36 cellular contexts compared by ENCODE assay signal in genomic region chr1:69406244-69406643, GRCh38.
DNase-seq lines count a peak whose midpoint lies in the region; ATAC-seq, FAIRE-seq and TF ChIP-seq lines count a peak whose summit lies in the region.
"Had no signal": no experiment of that assay in that cellular context is flagged by ENCODE, and none has a peak within 500 bp of the region (broad histone marks: within the 10 kb centered on the region; RNA-seq: fewer than 3 reads in every experiment).

No MANE protein-coding gene starts in this region.

- H3K27ac ChIP-seq in HepG2 (ENCODE audit: extremely low read length, insufficient read depth, low read length) (no peak overlapping the region), right lobe of liver (no peak overlapping the region), A549 (no peak overlapping the region), IMR-90 (ENCODE audit: insufficient read depth, low read length) (no peak overlapping the region), K562 (ENCODE audit: extremely low read depth, low read depth, low read length) (no peak overlapping the region), Karpas-422 (ENCODE audit: low read length) (no peak overlapping the region)
- H3K27ac ChIP-seq: 22Rv1; BLaER1; BLaER1 treated with 17β-estradiol and CSF1 and Interleukin-3, amounts not matched to agents 10 nM and 100 nM; C4-2B had no signal

- H2BK120ac ChIP-seq in IMR-90 (ENCODE audit: low read depth, low read length), result no peak overlapping the region

- no peaks in the 10 kb centered on the region for H3K4me1 Mint-ChIP-seq in naive thymus-derived CD8-positive, alpha-beta T cell
- H3K4me1 Mint-ChIP-seq: B cell; CD14-positive monocyte; CD4-positive, alpha-beta memory T cell; CD4-positive, CD25-positive, alpha-beta regulatory T cell; CD8-positive, alpha-beta memory T cell had no signal

- TF ChIP-seq RAD21 in HepG2 (CRISPR knock-in tag; IDR thresholded peaks at IDR 0.05) (no peak), A549 (conservative IDR thresholded peaks at IDR 0.05 in 1 of 2, IDR thresholded peaks at IDR 0.05 in 1 of 2) (no peak), IMR-90 (IDR thresholded peaks at IDR 0.05; ENCODE audit: low read length) (no peak), K562 (CRISPR knock-in tag; conservative IDR thresholded peaks at IDR 0.05 in 1 of 2, IDR thresholded peaks at IDR 0.05 in 1 of 2) (no peak)

- no peak overlapping the region for H3K4ac ChIP-seq in IMR-90 (ENCODE audit: low read depth, low read length)

- DNase-seq in HepG2 (ENCODE audit: low spot score) (no peak), right lobe of liver (no peak), A549 (ENCODE audit: low read depth in 1 of 2, low spot score in 1 of 2) (no peak), IMR-90 (no peak), K562 (ENCODE audit: extremely low read depth in 1 of 4, low spot score in 3 of 4) (no peak), Karpas-422 (no peak)
- DNase-seq in naive thymus-derived CD8-positive, alpha-beta T cell, result no peak
- DNase-seq: 8988T; ACHN; AML-193; BE2C; C1 segment of cervical spinal cord; Caco-2; Calu3; CD4-positive, alpha-beta memory T cell; CD4-positive, alpha-beta T cell; CD4-positive, CD25-positive, alpha-beta regulatory T cell; CD8-positive, alpha-beta memory T cell; CD8-positive, alpha-beta T cell; COR-L47; DMS 273 treated with DMSO at 0.1 percent for 48 hours; DMS153; DMS53; DMS79; DMS79 treated with DMSO at 0.1 percent for 48 hours; DND-41; EL had no signal

- TF ChIP-seq CTCF in HepG2 (CRISPR knock-in tag; IDR thresholded peaks at IDR 0.05) (no peak), right lobe of liver (IDR thresholded peaks at IDR 0.05) (no peak), A549 (IDR thresholded peaks at IDR 0.05) (no peak), IMR-90 (conservative IDR thresholded peaks at IDR 0.05; ENCODE audit: low read depth, low read length) (no peak), K562 (IDR thresholded peaks at IDR 0.05 in 2 of 3, conservative IDR thresholded peaks at IDR 0.05 in 1 of 3; ENCODE audit: insufficient read depth in 2 of 3, low read depth in 1 of 3, low read length in 3 of 3) (no peak)

- no peak overlapping the region for H2BK20ac ChIP-seq in IMR-90 (ENCODE audit: low read depth, low read length)

- dilution Hi-C loops in IMR-90 (cut with HindIII; ENCODE audit: low sequenced_read_pairs, unreplicated experiment), result no loop called here

- H3K9ac ChIP-seq in HepG2 (ENCODE audit: insufficient read depth, low read depth, low read length) (no peak overlapping the region), IMR-90 (ENCODE audit: low read depth, low read length) (no peak overlapping the region), K562 (ENCODE audit: insufficient read depth in 1 of 2, low read depth in 2 of 2, low read length in 2 of 2) (no peak overlapping the region), Karpas-422 (ENCODE audit: low read length) (no peak overlapping the region)
- H3K9ac ChIP-seq: BLaER1; BLaER1 treated with 17β-estradiol and CSF1 and Interleukin-3, amounts not matched to agents 10 nM and 100 nM had no signal

- FAIRE-seq in HepG2 (lab: Jason Lieb, UNC) (no peak), A549 (lab: Jason Lieb, UNC) (no peak), K562 (lab: Jason Lieb, UNC) (no peak)
- FAIRE-seq: A204.1, D721Med had no signal

- BruUV-seq in HepG2 (replicated peaks; lab: Mats Ljungman, UMichigan), result no TSS peak
- BruUV-seq in IMR-90 (replicated peaks; lab: Mats Ljungman, UMichigan), result no TSS peak
- no TSS peak for BruUV-seq in K562 (replicated peaks; lab: Mats Ljungman, UMichigan)

- no peak overlapping the region for H4K8ac ChIP-seq in IMR-90 (ENCODE audit: low read depth in 2 of 2, low read length in 2 of 2)

- H4K20me1 ChIP-seq in HepG2 (ENCODE audit: insufficient read depth, low read length), result no peaks in the 10 kb centered on the region
- H4K20me1 ChIP-seq in IMR-90 (ENCODE audit: insufficient read depth, low read length), result no peaks in the 10 kb centered on the region
- H4K20me1 ChIP-seq in K562 (replicated peaks; ENCODE audit: control insufficient read depth, insufficient read depth, low read length), result no peaks in the 10 kb centered on the region
- H4K20me1 ChIP-seq in Karpas-422 (ENCODE audit: insufficient read depth, low read depth, low read length), result no peaks in the 10 kb centered on the region
- H4K20me1 ChIP-seq: BLaER1; BLaER1 treated with 17β-estradiol and CSF1 and Interleukin-3, amounts not matched to agents 10 nM and 100 nM had no signal

- no peaks in the 10 kb centered on the region for H3K27me3 Mint-ChIP-seq in naive thymus-derived CD8-positive, alpha-beta T cell
- H3K27me3 Mint-ChIP-seq: B cell; CD4-positive, alpha-beta memory T cell; CD4-positive, alpha-beta T cell; CD4-positive, CD25-positive, alpha-beta regulatory T cell; CD8-positive, alpha-beta memory T cell had no signal

- H3K9me3 Mint-ChIP-seq in naive thymus-derived CD8-positive, alpha-beta T cell, result peaks cover 0 to 11% (median 0%) of the 10 kb centered on the region in 9 donors

- H3K36me3 Mint-ChIP-seq in naive thymus-derived CD8-positive, alpha-beta T cell, result no peaks in the 10 kb centered on the region
- H3K36me3 Mint-ChIP-seq: CD14-positive monocyte; CD4-positive, alpha-beta memory T cell; CD4-positive, CD25-positive, alpha-beta regulatory T cell; CD8-positive, alpha-beta memory T cell; CD8-positive, alpha-beta T cell had no signal

- no peak overlapping the region for H3K23ac ChIP-seq in IMR-90 (ENCODE audit: low read depth, low read length)

- WGBS in HepG2 (ENCODE audit: low lambda C conversion rate), result 6% methylated on average over 3 of the region's 3 CpGs
- 67% methylated on average over 3 of the region's 3 CpGs for WGBS in right lobe of liver (ENCODE audit: insufficient coverage, low coverage, low lambda C conversion rate, missing lambda C conversion rate)
- WGBS in A549 (ENCODE audit: missing lambda C conversion rate), result 1% methylated on average over 3 of the region's 3 CpGs
- WGBS in IMR-90 (ENCODE audit: extremely low coverage in 2 of 2, insufficient read length in 1 of 2), 2 experiments, result no CpG with 5 or more reads among the region's 3 CpGs
- WGBS in K562 (ENCODE audit: insufficient coverage, low coverage, missing lambda C conversion rate), result 11% methylated on average over 3 of the region's 3 CpGs

- H3K4me2 ChIP-seq in HepG2 (ENCODE audit: low read depth, low read length), result no peak overlapping the region
- H3K4me2 ChIP-seq in A549, result no peak overlapping the region
- H3K4me2 ChIP-seq in IMR-90 (ENCODE audit: low read depth, low read length), result no peak overlapping the region
- no peak overlapping the region for H3K4me2 ChIP-seq in K562 (ENCODE audit: insufficient read depth, low read length)
- H3K4me2 ChIP-seq in Karpas-422 (ENCODE audit: low read depth, low read length, poor library complexity, severe bottlenecking), result no peak overlapping the region
- H3K4me2 ChIP-seq: BLaER1; BLaER1 treated with 17β-estradiol and CSF1 and Interleukin-3, amounts not matched to agents 10 nM and 100 nM had no signal

- no peak for TF ChIP-seq POLR2A in HepG2 (IDR thresholded peaks at IDR 0.05; ENCODE audit: insufficient read depth in 1 of 2, low read depth in 2 of 2, low read length in 2 of 2)
- TF ChIP-seq POLR2A in right lobe of liver (IDR thresholded peaks at IDR 0.05), result no peak
- TF ChIP-seq POLR2A in A549 (IDR thresholded peaks at IDR 0.05; ENCODE audit: low read length), result no peak
- no peak for TF ChIP-seq POLR2A in IMR-90 (IDR thresholded peaks at IDR 0.05; ENCODE audit: low read depth, low read length)
- TF ChIP-seq POLR2A in K562 (conservative IDR thresholded peaks at IDR 0.05), result no peak

- H3K36me3 ChIP-seq in HepG2 (replicated peaks in 1 of 2; ENCODE audit: control insufficient read depth in 1 of 2, insufficient read depth in 2 of 2, low read length in 2 of 2) (no peaks in the 10 kb centered on the region), right lobe of liver (no peaks in the 10 kb centered on the region), IMR-90 (ENCODE audit: control insufficient read depth, insufficient read depth, low read length) (no peaks in the 10 kb centered on the region), K562 (ENCODE audit: control insufficient read depth, insufficient read depth, low read length) (no peaks in the 10 kb centered on the region), Karpas-422 (ENCODE audit: insufficient read depth, low read length) (no peaks in the 10 kb centered on the region)
- H3K36me3 ChIP-seq: BE2C; BLaER1; BLaER1 treated with 17β-estradiol and CSF1 and Interleukin-3, amounts not matched to agents 10 nM and 100 nM had no signal

- in situ Hi-C loops in HepG2 (cut with HindIII; ENCODE audit: extremely low pct_ligation_motif_present, low pct_unique_long_range_greater_than_20kb), result no loop called here
- in situ Hi-C loops in IMR-90 (cut with MboI; ENCODE audit: low sequenced_read_pairs), result no loop called here
- in situ Hi-C loops in K562 (cut with MboI), result no loop called here

- H4K91ac ChIP-seq in IMR-90 (ENCODE audit: insufficient read depth, low read depth, low read length), result no peak overlapping the region

- no peak overlapping the region for H3K56ac ChIP-seq in IMR-90 (ENCODE audit: extremely low read depth, insufficient read depth, low read length)

- H3K4me3 ChIP-seq in HepG2 (replicated peaks in 1 of 3; ENCODE audit: insufficient read depth in 1 of 3, low read depth in 2 of 3, low read length in 3 of 3) (no peak overlapping the region), right lobe of liver (no peak overlapping the region), A549 (no peak overlapping the region), IMR-90 (ENCODE audit: insufficient read depth, low read depth, low read length) (no peak overlapping the region), K562 (no peak overlapping the region), Karpas-422 (ENCODE audit: low read length) (no peak overlapping the region)
- H3K4me3 ChIP-seq: BLaER1; BLaER1 treated with 17β-estradiol and CSF1 and Interleukin-3, amounts not matched to agents 10 nM and 100 nM had no signal

- no peak overlapping the region for H2BK15ac ChIP-seq in IMR-90 (ENCODE audit: low read depth, low read length)

- TF ChIP-seq EP300 in HepG2 (IDR thresholded peaks at IDR 0.05; ENCODE audit: low read depth in 2 of 2, low read length in 2 of 2), result no peak
- TF ChIP-seq EP300 in HepG2 (CRISPR knock-in tag; IDR thresholded peaks at IDR 0.05; ENCODE audit: borderline replicate concordance), result no peak
- no peak for TF ChIP-seq EP300 in A549 (IDR thresholded peaks at IDR 0.05)
- TF ChIP-seq EP300 in K562 (IDR thresholded peaks at IDR 0.05; ENCODE audit: low read length), result no peak

- no peak overlapping the region for H3K4me3 Mint-ChIP-seq in naive thymus-derived CD8-positive, alpha-beta T cell
- H3K4me3 Mint-ChIP-seq: B cell; CD14-positive monocyte; CD4-positive, alpha-beta memory T cell; CD4-positive, alpha-beta T cell; CD4-positive, CD25-positive, alpha-beta regulatory T cell; CD8-positive, alpha-beta memory T cell; CD8-positive, alpha-beta T cell had no signal

- no peak overlapping the region for H3K18ac ChIP-seq in IMR-90 (ENCODE audit: low read depth, low read length)

- no peak overlapping the region for H3K14ac ChIP-seq in IMR-90 (replicated peaks; ENCODE audit: low read depth, low read length)

- H2AK9ac ChIP-seq in IMR-90 (replicated peaks; ENCODE audit: low read depth, low read length, poor library complexity), result no peak overlapping the region

- H3K9me3 ChIP-seq in HepG2 (ENCODE audit: low read length) (peaks cover 97% of the 10 kb centered on the region), right lobe of liver (no peaks in the 10 kb centered on the region), A549 (no peaks in the 10 kb centered on the region), IMR-90 (ENCODE audit: control insufficient read depth, insufficient read depth, low read length) (no peaks in the 10 kb centered on the region; the same call in 1 of the 2 replicates), K562 (replicated peaks; ENCODE audit: control insufficient read depth, insufficient read depth, low read depth, low read length) (no peaks in the 10 kb centered on the region), Karpas-422 (ENCODE audit: low read length) (peaks cover 2% of the 10 kb centered on the region; the same call in 1 of the 2 replicates)
- H3K9me3 ChIP-seq: BE2C; BLaER1; BLaER1 treated with 17β-estradiol and CSF1 and Interleukin-3, amounts not matched to agents 10 nM and 100 nM; Caco-2 had no signal

- no peaks in the 10 kb centered on the region for H3K79me1 ChIP-seq in IMR-90 (ENCODE audit: low read depth in 1 of 2, low read length in 2 of 2)

- H2AFZ ChIP-seq in HepG2 (ENCODE audit: low read length), result no peak overlapping the region
- H2AFZ ChIP-seq in IMR-90 (replicated peaks; ENCODE audit: low read length, poor library complexity), result no peak overlapping the region
- no peak overlapping the region for H2AFZ ChIP-seq in K562 (ENCODE audit: low read depth, low read length)
- H2AFZ ChIP-seq in Karpas-422 (ENCODE audit: low read length), result no peak overlapping the region

- H4K5ac ChIP-seq in IMR-90 (ENCODE audit: low read depth, low read length), result no peak overlapping the region

- POLR2A ChIA-PET in HepG2 (lab: Yijun Ruan, JAX) (no interaction called here), A549 (lab: Yijun Ruan, JAX) (no interaction called here), IMR-90 (lab: Charles Lee; ENCODE audit: unreplicated experiment) (no interaction called here), K562 (lab: Yijun Ruan, JAX) (no interaction called here)
- POLR2A ChIA-PET in naive thymus-derived CD8-positive, alpha-beta T cell (lab: Charles Lee), result no interaction called here

- CTCF ChIA-PET in HepG2 (lab: Yijun Ruan, JAX; ENCODE audit: low intra/inter-chr PET ratio, low total read pairs), result no interaction called here
- CTCF ChIA-PET in A549 (lab: Yijun Ruan, JAX), result no interaction called here
- CTCF ChIA-PET in IMR-90 (lab: Yijun Ruan, JAX), result no interaction called here
- CTCF ChIA-PET in K562 (lab: Yijun Ruan, JAX; ENCODE audit: low intra/inter-chr PET ratio), result no interaction called here

- intact Hi-C loops in HepG2 (cut with micrococcal nuclease; ENCODE audit: unreplicated experiment), result no loop called here
- intact Hi-C loops in right lobe of liver (cut with DNase I), result no loop called here
- intact Hi-C loops in IMR-90 (cut with micrococcal nuclease), result no loop called here
- intact Hi-C loops in K562 (cut with micrococcal nuclease), result loop anchor here (10.0 kb wide), 1 partner anchor 1481 kb away; no protein-coding TSS in a partner anchor

- H3K9me1 ChIP-seq in IMR-90 (ENCODE audit: insufficient read depth, low read length) (no peaks in the 10 kb centered on the region), K562 (ENCODE audit: control insufficient read depth, insufficient read depth, low read length) (no peaks in the 10 kb centered on the region)

- no peaks in the 10 kb centered on the region for H3K4me1 ChIP-seq in HepG2 (ENCODE audit: insufficient read depth, low read length)
- no peaks in the 10 kb centered on the region for H3K4me1 ChIP-seq in right lobe of liver
- no peaks in the 10 kb centered on the region for H3K4me1 ChIP-seq in A549
- no peaks in the 10 kb centered on the region for H3K4me1 ChIP-seq in IMR-90 (ENCODE audit: control insufficient read depth, insufficient read depth, low read length)
- H3K4me1 ChIP-seq in K562 (replicated peaks in 1 of 2; ENCODE audit: control insufficient read depth in 2 of 2, insufficient read depth in 2 of 2, low read length in 2 of 2), result no peaks in the 10 kb centered on the region
- no peaks in the 10 kb centered on the region for H3K4me1 ChIP-seq in Karpas-422 (ENCODE audit: low read length)
- H3K4me1 ChIP-seq: BE2C; BLaER1; BLaER1 treated with 17β-estradiol and CSF1 and Interleukin-3, amounts not matched to agents 10 nM and 100 nM had no signal

- no peak for ATAC-seq in HepG2
- ATAC-seq in right lobe of liver, result no peak
- no peak for ATAC-seq in A549
- ATAC-seq in IMR-90 (ENCODE audit: low read depth), result no peak
- ATAC-seq in K562, result no peak
- no peak for ATAC-seq in HG03108 (IDR thresholded peaks at IDR 0.05; ENCODE audit: unreplicated experiment)
- ATAC-seq in naive thymus-derived CD8-positive, alpha-beta T cell, result no peak
- ATAC-seq: CD8-positive, alpha-beta T cell had no signal

- no peak overlapping the region for H3K27ac Mint-ChIP-seq in naive thymus-derived CD8-positive, alpha-beta T cell
- H3K27ac Mint-ChIP-seq: B cell; CD14-positive monocyte; CD4-positive, alpha-beta memory T cell; CD4-positive, alpha-beta T cell; CD4-positive, CD25-positive, alpha-beta regulatory T cell; CD8-positive, alpha-beta memory T cell; CD8-positive, alpha-beta T cell had no signal

- H2BK5ac ChIP-seq in IMR-90 (ENCODE audit: low read depth, low read length, poor library complexity, severe bottlenecking), result no peak overlapping the region

- no peaks in the 10 kb centered on the region for H3K27me3 ChIP-seq in HepG2 (ENCODE audit: control insufficient read depth in 1 of 2, insufficient read depth in 2 of 2, low read length in 2 of 2)
- no peaks in the 10 kb centered on the region for H3K27me3 ChIP-seq in right lobe of liver
- no peaks in the 10 kb centered on the region for H3K27me3 ChIP-seq in IMR-90 (ENCODE audit: control insufficient read depth, insufficient read depth, low read length)
- no peaks in the 10 kb centered on the region for H3K27me3 ChIP-seq in K562 (ENCODE audit: control insufficient read depth in 2 of 2, insufficient read depth in 2 of 2, low read length in 2 of 2)
- H3K27me3 ChIP-seq in Karpas-422 (ENCODE audit: low read length), result no peaks in the 10 kb centered on the region
- H3K27me3 ChIP-seq: BE2C; BLaER1; BLaER1 treated with 17β-estradiol and CSF1 and Interleukin-3, amounts not matched to agents 10 nM and 100 nM had no signal

- H3K79me2 ChIP-seq in HepG2 (ENCODE audit: insufficient read depth, low read length) (no peaks in the 10 kb centered on the region), K562 (ENCODE audit: control insufficient read depth, insufficient read depth, low read length) (no peaks in the 10 kb centered on the region), Karpas-422 (ENCODE audit: low read length) (no peaks in the 10 kb centered on the region)

- H3K9me2 ChIP-seq in Karpas-422 (replicated peaks; ENCODE audit: insufficient read depth, low read length), result no peaks in the 10 kb centered on the region

- no peak overlapping the region for H2AK5ac ChIP-seq in IMR-90 (ENCODE audit: low read depth, low read length)

Comparison
In these comparisons a context has a peak if more than half of its experiments do, and no peak if none do; other contexts are left out.
1. Of the 241 proteins assayed by ChIP-seq in both HepG2 and K562: peak only in HepG2: none; only in K562: MAFG; in both: MAFF and MAFK; in neither: 238.